In the genomic region with DNA sequence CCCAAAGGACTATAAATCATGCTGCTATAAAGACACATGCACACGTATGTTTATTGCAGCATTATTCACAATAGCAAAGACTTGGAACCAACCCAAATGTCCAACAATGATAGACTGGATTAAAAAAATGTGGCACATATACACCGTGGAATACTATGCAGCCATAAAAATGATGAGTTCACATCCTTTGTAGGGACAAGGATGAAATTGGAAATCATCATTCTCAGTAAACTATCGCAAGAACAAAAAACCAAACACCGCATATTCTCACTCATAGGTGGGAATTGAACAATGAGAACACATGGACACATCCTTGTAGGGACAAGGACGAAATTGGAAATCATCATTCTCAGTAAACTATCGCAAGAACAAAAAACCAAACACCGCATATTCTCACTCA, we compare ENCODE assay signal across 1 cellular context. TPM values are rescaled to one million over a fixed set of nuclear protein-coding genes. Genes with fewer than 3 reads are reported as not detected.
"Had no signal": no experiment of that assay in that cellular context is flagged by ENCODE, and none has a peak within 500 bp of the region (broad histone marks: within the 10 kb centered on the region; RNA-seq: fewer than 3 reads in every experiment).

No MANE protein-coding gene starts in this region.

RNA-seq across cellular contexts. Expression of gene NEK2, which starts 49.6 kb away (rescaled TPM):
- total RNA-seq: ureter had no signal
